In the genomic region with DNA sequence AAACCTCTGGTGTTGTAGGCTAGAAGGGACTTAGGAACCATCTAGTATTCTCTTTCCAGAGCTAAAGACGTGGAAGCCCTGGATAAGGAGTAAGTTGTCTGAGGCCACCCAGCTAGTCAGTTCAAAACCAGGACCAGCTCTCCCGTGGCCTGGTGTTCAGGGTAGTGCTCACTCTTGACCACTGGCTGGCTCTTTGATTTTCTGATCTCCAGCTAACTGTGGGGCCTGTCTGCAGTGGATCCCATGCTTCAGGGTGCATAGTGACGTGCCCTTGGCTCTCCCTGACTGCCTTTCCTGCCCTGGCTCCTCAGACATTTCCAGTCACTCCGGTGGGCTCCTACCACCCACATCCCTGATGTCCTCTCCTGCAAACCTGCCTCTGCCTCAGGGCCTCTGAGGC, we compare ENCODE assay signal across 12 cellular contexts. TPM values are rescaled to one million over a fixed set of nuclear protein-coding genes. Genes with fewer than 3 reads are reported as not detected.
DNase-seq lines count a peak whose midpoint lies in the region; ATAC-seq and TF ChIP-seq lines count a peak whose summit lies in the region.
"Had no signal": no experiment of that assay in that cellular context is flagged by ENCODE, and none has a peak within 500 bp of the region (broad histone marks: within the 10 kb centered on the region; RNA-seq: fewer than 3 reads in every experiment).

No MANE protein-coding gene starts in this region.

- TF ChIP-seq CTCF in upper lobe of left lung (IDR thresholded peaks at IDR 0.05) (no peak), foreskin keratinocyte (conservative IDR thresholded peaks at IDR 0.05) (no peak)

- no peak overlapping the region for H3K27ac ChIP-seq in duodenal mucosa (ENCODE audit: low read depth, low read length)
- peak overlapping the region; percentile 65 to 70 for H3K27ac ChIP-seq in mucosa of rectum (ENCODE audit: low read depth in 2 of 2, low read length in 2 of 2)
- peak overlapping the region in 3 of 4 donors; percentile 62 to 64 (median 64) for H3K27ac ChIP-seq in upper lobe of left lung
- no peak overlapping the region for H3K27ac ChIP-seq in foreskin keratinocyte

- TF ChIP-seq EP300 in upper lobe of left lung (IDR thresholded peaks at IDR 0.05) = no peak

- peaks cover 5% of the 10 kb centered on the region for H3K4me1 ChIP-seq in NT2/D1 (ENCODE audit: insufficient read depth, insufficient read length)
- H3K4me1 ChIP-seq in duodenal mucosa (ENCODE audit: control insufficient read depth in 1 of 2, insufficient read depth in 2 of 2, low read length in 2 of 2) = peaks cover 3 to 6% of the 10 kb centered on the region in 2 donors
- peaks cover 0 to 7% of the 10 kb centered on the region in 2 donors for H3K4me1 ChIP-seq in mucosa of rectum (ENCODE audit: control insufficient read depth in 2 of 2, insufficient read depth in 2 of 2, low read length in 2 of 2)
- peaks cover 2 to 22% (median 17%) of the 10 kb centered on the region in 4 donors for H3K4me1 ChIP-seq in upper lobe of left lung
- H3K4me1 ChIP-seq in foreskin keratinocyte = peaks cover 20% of the 10 kb centered on the region

- H3K9me3 ChIP-seq in NT2/D1 (ENCODE audit: insufficient read depth, low read length) (no peaks in the 10 kb centered on the region), duodenal mucosa (ENCODE audit: control insufficient read depth in 1 of 2, low read length in 2 of 2) (no peaks in the 10 kb centered on the region), mucosa of rectum (ENCODE audit: control insufficient read depth in 2 of 2, low read length in 2 of 2) (no peaks in the 10 kb centered on the region), upper lobe of left lung (no peaks in the 10 kb centered on the region)

- no peak for DNase-seq in NT2/D1 (ENCODE audit: low read depth, low spot score)
- DNase-seq in upper lobe of left lung = no peak
- DNase-seq in foreskin keratinocyte = no peak
- DNase-seq: activated CD4-positive, alpha-beta T cell treated with anti-CD3 and anti-CD28 coated beads for 36 hours; anterior cingulate cortex; small intestine; stimulated activated naive CD8-positive, alpha-beta T cell treated with anti-CD3 and anti-CD28 coated beads, Interleukin-15, Interleukin-2, amounts not matched to agents 100 U/mL and 50 U/mL, for 24 hours had no signal

- ATAC-seq in upper lobe of left lung (ENCODE audit: low FRiP score in 2 of 2) = peak in 1 of 2 donors; percentile 16
- no peak for ATAC-seq in foreskin keratinocyte
- no peak for ATAC-seq in GM19351 (IDR thresholded peaks at IDR 0.05; ENCODE audit: unreplicated experiment)
- ATAC-seq in GM21381 (IDR thresholded peaks at IDR 0.05; ENCODE audit: unreplicated experiment) = no peak
- ATAC-seq: activated CD4-positive, alpha-beta T cell treated with anti-CD3 and anti-CD28 coated beads for 36 hours; stimulated activated naive CD8-positive, alpha-beta T cell treated with anti-CD3 and anti-CD28 coated beads, Interleukin-15, Interleukin-2, amounts not matched to agents 100 U/mL and 50 U/mL, for 24 hours had no signal

- H3K4me3 ChIP-seq in NT2/D1 (ENCODE audit: insufficient read length, low read depth) = peak overlapping the region; percentile 70
- H3K4me3 ChIP-seq in duodenal mucosa (ENCODE audit: low read depth in 1 of 2, low read length in 2 of 2) = peak overlapping the region; percentile 57 to 65
- peak overlapping the region; percentile 60 to 62 for H3K4me3 ChIP-seq in mucosa of rectum (ENCODE audit: low read length in 2 of 2)
- H3K4me3 ChIP-seq in upper lobe of left lung = peak overlapping the region in 3 of 4 donors; percentile 48 to 52 (median 48)

- peaks cover 25% of the 10 kb centered on the region for H3K36me3 ChIP-seq in NT2/D1 (ENCODE audit: insufficient read depth, insufficient read length, low read length)
- no peaks in the 10 kb centered on the region for H3K36me3 ChIP-seq in duodenal mucosa (ENCODE audit: control insufficient read depth in 1 of 2, insufficient read depth in 2 of 2, low read length in 2 of 2)
- no peaks in the 10 kb centered on the region for H3K36me3 ChIP-seq in mucosa of rectum (ENCODE audit: control insufficient read depth in 2 of 2, insufficient read depth in 2 of 2, low read length in 2 of 2)
- H3K36me3 ChIP-seq in upper lobe of left lung = no peaks in the 10 kb centered on the region

- no peak for TF ChIP-seq POLR2A in upper lobe of left lung (IDR thresholded peaks at IDR 0.05)

- H3K27me3 ChIP-seq in NT2/D1 (ENCODE audit: insufficient read depth, insufficient read length) (no peaks in the 10 kb centered on the region), duodenal mucosa (ENCODE audit: control insufficient read depth in 1 of 2, insufficient read depth in 2 of 2, low read length in 2 of 2) (peaks cover 4 to 12% of the 10 kb centered on the region in 2 donors), mucosa of rectum (ENCODE audit: control insufficient read depth in 2 of 2, insufficient read depth in 2 of 2, low read length in 2 of 2) (peaks cover 14 to 21% of the 10 kb centered on the region in 2 donors), upper lobe of left lung (peaks cover 0 to 21% (median 10%) of the 10 kb centered on the region in 4 donors), foreskin keratinocyte (peaks cover 17% of the 10 kb centered on the region)

- peak overlapping the region; percentile 70 for H3K9ac ChIP-seq in NT2/D1 (ENCODE audit: insufficient read length, low read depth)
- H3K9ac ChIP-seq in duodenal mucosa (ENCODE audit: low read depth in 1 of 2, low read length in 2 of 2) = peak overlapping the region in 1 of 2 donors; percentile 44
- peak overlapping the region; percentile 43 to 65 for H3K9ac ChIP-seq in mucosa of rectum (ENCODE audit: low read depth in 1 of 2, low read length in 2 of 2)

- 64 to 70% methylated on average over 3 to 4 of the region's 4 CpGs for WGBS in upper lobe of left lung, 2 donors

RNA-seq across cellular contexts. Expression of gene CLMP, which starts 1.3 kb away (rescaled TPM):
- 10 to 100 TPM in 5 of 6 donors, 1 to 10 TPM in 1; 6.0 to 23.4 (median 15.3) TPM for total RNA-seq in upper lobe of left lung
- total RNA-seq in foreskin keratinocyte = 3.6 and 6.7 TPM in 2 replicates
- 1.1 and 1.9 TPM in 2 replicates for polyA plus RNA-seq in foreskin keratinocyte
- total RNA-seq: OCI-LY7 had no signal

Comparison
In these comparisons a context has a peak if more than half of its experiments do, and no peak if none do; other contexts are left out.
1. H3K27ac ChIP-seq: peak in mucosa of rectum (2 of 2) and upper lobe of left lung (3 of 4); none in duodenal mucosa (single experiment) and foreskin keratinocyte (single experiment).
2. Peak in every context shown above with its lines, with median percentiles within 50 percentile points of each other: H3K4me3 ChIP-seq.